10 cellular contexts compared by ENCODE assay signal in genomic region chr1:161021959-161022332, GRCh38. TPM values are rescaled to one million over a fixed set of nuclear protein-coding genes. Genes with fewer than 3 reads are reported as not detected.
DNase-seq lines count a peak whose midpoint lies in the region; ATAC-seq, FAIRE-seq and TF ChIP-seq lines count a peak whose summit lies in the region.
"Had no signal": no experiment of that assay in that cellular context is flagged by ENCODE, and none has a peak within 500 bp of the region (broad histone marks: within the 10 kb centered on the region; RNA-seq: fewer than 3 reads in every experiment).

No MANE protein-coding gene starts in this region.

- CTCF ChIA-PET in OCI-LY7 (lab: Charles Lee; ENCODE audit: unreplicated experiment), result interaction anchor here (1.3 kb wide), 1 partner anchor 17 kb away, joined by 3 read pairs; the partner anchor contains the start of gene TSTD1

- H3K4me1 ChIP-seq in OCI-LY7 (ENCODE audit: insufficient read depth, low read length, poor library complexity, severe bottlenecking) (peaks cover 24% of the 10 kb centered on the region), pancreas (peaks cover 12 to 33% (median 26%) of the 10 kb centered on the region in 3 donors), tibial nerve (peaks cover 0 to 16% (median 7%) of the 10 kb centered on the region in 4 donors)

- TF ChIP-seq CTCF in GM12865 (IDR thresholded peaks at IDR 0.05; ENCODE audit: insufficient read depth, low read depth, low read length, missing control alignments), result no peak
- TF ChIP-seq CTCF in OCI-LY7 (conservative IDR thresholded peaks at IDR 0.05; ENCODE audit: low read length), result no peak
- TF ChIP-seq CTCF in endothelial cell (IDR thresholded peaks at IDR 0.05; ENCODE audit: unreplicated experiment), result no peak
- TF ChIP-seq CTCF in pancreas (IDR thresholded peaks at IDR 0.05), result no peak
- TF ChIP-seq CTCF in tibial nerve (IDR thresholded peaks at IDR 0.05), result no peak

- DNase-seq in GM12865 (ENCODE audit: low read depth), result no peak
- DNase-seq in OCI-LY7 (ENCODE audit: low spot score), result no peak
- DNase-seq in endothelial cell (ENCODE audit: low spot score), result no peak
- DNase-seq in pancreas, result no peak
- no peak for DNase-seq in C1 segment of cervical spinal cord (lab: John Stamatoyannopoulos, UW)
- no peak for DNase-seq in tibial nerve (ENCODE audit: low spot score in 2 of 2)
- DNase-seq in NCI-H2081 (lab: John Stamatoyannopoulos, UW), result no peak
- DNase-seq: activated CD4-positive, alpha-beta T cell treated with anti-CD3 and anti-CD28 coated beads for 48 hours had no signal

- no peak for TF ChIP-seq POLR2A in tibial nerve (IDR thresholded peaks at IDR 0.05)

- no peaks in the 10 kb centered on the region for H4K20me1 ChIP-seq in OCI-LY7 (ENCODE audit: insufficient read depth, low read length)

- intact Hi-C loops in OCI-LY7 (cut with micrococcal nuclease; ENCODE audit: unreplicated experiment), result loop anchor here (1.0 kb wide), 1 partner anchor 9 kb away; no protein-coding TSS in a partner anchor
- intact Hi-C loops in pancreas (cut with DNase I), result no loop called here

- peaks cover 21% of the 10 kb centered on the region for H3K36me3 Mint-ChIP-seq in endothelial cell (ENCODE audit: low read depth, unreplicated experiment)

- ATAC-seq in pancreas (no peak), HG03097 (IDR thresholded peaks at IDR 0.05; ENCODE audit: low FRiP score, unreplicated experiment) (no peak)

- H3K27me3 ChIP-seq in pancreas (no peaks in the 10 kb centered on the region), tibial nerve (peaks cover 0 to 44% of the 10 kb centered on the region in 2 donors)

- FAIRE-seq in pancreas (lab: Jason Lieb, UNC), result no peak

- H3K36me3 ChIP-seq in OCI-LY7 (ENCODE audit: insufficient read depth, low read length), result no peaks in the 10 kb centered on the region
- H3K36me3 ChIP-seq in pancreas, result no peaks in the 10 kb centered on the region
- no peaks in the 10 kb centered on the region for H3K36me3 ChIP-seq in tibial nerve

- H3K9me2 ChIP-seq in OCI-LY7 (ENCODE audit: insufficient read depth, low read length), result no peaks in the 10 kb centered on the region

- BruUV-seq in OCI-LY7 (replicated peaks; lab: Mats Ljungman, UMichigan), result no TSS peak

- H3K27ac ChIP-seq in OCI-LY7 (ENCODE audit: low read depth, low read length, poor library complexity, severe bottlenecking), result no peak overlapping the region
- H3K27ac ChIP-seq in pancreas, result peak overlapping the region; percentile 70 to 93 (median 82)
- peak overlapping the region in 1 of 4 donors; percentile 85 for H3K27ac ChIP-seq in tibial nerve

- H3K4me2 ChIP-seq in OCI-LY7 (ENCODE audit: low read length), result peak overlapping the region; percentile 98

- H2AFZ ChIP-seq in OCI-LY7 (ENCODE audit: low read length), result peak overlapping the region; percentile 93; the same call in 1 of the 2 replicates

- peak overlapping the region; percentile 64; the same call in 1 of the 2 replicates for H3K4me3 ChIP-seq in GM12865 (ENCODE audit: low read depth, low read length)
- H3K4me3 ChIP-seq in OCI-LY7 (ENCODE audit: low read depth, low read length, poor library complexity, severe bottlenecking), result peak overlapping the region; percentile 74
- peak overlapping the region in 3 of 4 donors; percentile 12 to 88 (median 72) for H3K4me3 ChIP-seq in pancreas
- no peak overlapping the region for H3K4me3 ChIP-seq in tibial nerve

- H3K4me3 Mint-ChIP-seq in endothelial cell (ENCODE audit: unreplicated experiment), result peak overlapping the region; percentile 99

- TF ChIP-seq EP300 in tibial nerve (IDR thresholded peaks at IDR 0.05), result no peak

- H3K9me3 ChIP-seq in OCI-LY7 (ENCODE audit: low read length), result no peaks in the 10 kb centered on the region
- no peaks in the 10 kb centered on the region for H3K9me3 ChIP-seq in pancreas
- H3K9me3 ChIP-seq in tibial nerve, result no peaks in the 10 kb centered on the region

- H3K27ac Mint-ChIP-seq in endothelial cell (ENCODE audit: unreplicated experiment), result peak overlapping the region; percentile 99

- no peaks in the 10 kb centered on the region for H3K9me3 Mint-ChIP-seq in endothelial cell (ENCODE audit: unreplicated experiment)

- H3K4me1 Mint-ChIP-seq in endothelial cell (ENCODE audit: unreplicated experiment), result peaks cover 46% of the 10 kb centered on the region

- 73 to 74% methylated on average over 2 of the region's 2 CpGs for WGBS in pancreas, 2 donors
- 84 to 85% methylated on average over 2 of the region's 2 CpGs for WGBS in tibial nerve, 2 donors

- POLR2A ChIA-PET in OCI-LY7 (lab: Charles Lee), result interaction anchor here (0.8 to 2.0 kb wide), 8 partner anchors 9 to 96 kb away, joined by 3 to 9 read pairs (median 4); partner anchors contain the start of genes KLHDC9, NIT1, PFDN2 and USF1

- peaks cover 13% of the 10 kb centered on the region for H3K27me3 Mint-ChIP-seq in endothelial cell (ENCODE audit: unreplicated experiment)

- H3K79me2 ChIP-seq in OCI-LY7 (ENCODE audit: insufficient read depth, low read depth, low read length), result no peaks in the 10 kb centered on the region

RNA-seq across cellular contexts. Expression of gene F11R, which starts 1.0 kb away (rescaled TPM):
- total RNA-seq in OCI-LY7 (2014; rRNA removed; shearing (Covaris generic)), result 11.7 and 13.5 TPM in 2 replicates
- 16.0 and 25.0 TPM in 2 replicates for total RNA-seq in OCI-LY7 (2022)
- 361 TPM for total RNA-seq in endothelial cell (ENCODE audit: unreplicated experiment)
- 10 to 100 TPM; 30.0 to 59.5 (median 38.2) TPM for total RNA-seq in pancreas
- 10 to 100 TPM; 22.7 to 23.6 TPM for polyA plus RNA-seq in pancreas
- 10 to 100 TPM in 3 of 4 donors, 1 to 10 TPM in 1; 6.9 to 23.1 (median 14.9) TPM for total RNA-seq in tibial nerve

RNA-seq across cellular contexts. Expression of gene TSTD1, which starts 16.8 kb away (rescaled TPM):
- total RNA-seq in OCI-LY7 (2014; rRNA removed; shearing (Covaris generic)), result 164 and 206 TPM in 2 replicates
- total RNA-seq in OCI-LY7 (2022), result 73.4 and 89.2 TPM in 2 replicates
- total RNA-seq in endothelial cell (ENCODE audit: unreplicated experiment), result 14.2 TPM
- 10 to 100 TPM; 24.8 to 43.8 (median 32.1) TPM for total RNA-seq in pancreas
- 100 to 1,000 TPM in 1 of 2 donors, 10 to 100 TPM in 1; 69.0 to 131 TPM for polyA plus RNA-seq in pancreas
- total RNA-seq in tibial nerve, result 10 to 100 TPM; 15.7 to 46.9 (median 37.4) TPM

RNA-seq across cellular contexts. Expression of gene USF1, which starts 23.8 kb away (rescaled TPM):
- 83.1 and 97.5 TPM in 2 replicates for total RNA-seq in OCI-LY7 (2014; rRNA removed; shearing (Covaris generic))
- total RNA-seq in OCI-LY7 (2022) (57.6 and 60.9 TPM in 2 replicates), endothelial cell (ENCODE audit: unreplicated experiment) (121 TPM), pancreas (10 to 100 TPM; 15.8 to 33.2 (median 21.7) TPM), tibial nerve (10 to 100 TPM; 59.4 to 66.1 (median 62.9) TPM)
- polyA plus RNA-seq in pancreas, result 100 to 1,000 TPM in 1 of 2 donors, 10 to 100 TPM in 1; 89.4 to 118 TPM

RNA-seq across cellular contexts. Expression of gene ARHGAP30, which starts 47.7 kb away (rescaled TPM):
- 56.2 and 62.9 TPM in 2 replicates for total RNA-seq in OCI-LY7 (2014; rRNA removed; shearing (Covaris generic))
- total RNA-seq in OCI-LY7 (2022) (86.7 and 101 TPM in 2 replicates), endothelial cell (ENCODE audit: unreplicated experiment) (0.23 TPM), pancreas (1 to 10 TPM in 4 of 6 donors, under 1 TPM in 2; 0.43 to 9.1 (median 1.9) TPM), tibial nerve (10 to 100 TPM in 2 of 4 donors, 1 to 10 TPM in 2; 6.1 to 14.1 (median 10.2) TPM)
- polyA plus RNA-seq in pancreas, result 1 to 10 TPM in 1 of 2 donors, under 1 TPM in 1; 0.70 to 2.0 TPM
- total RNA-seq: dermis microvascular lymphatic vessel endothelial cell had no signal

Comparison
In these comparisons a context has a peak if more than half of its experiments do, and no peak if none do; other contexts are left out.
1. H3K4me3 ChIP-seq: peak in GM12865 (single experiment), OCI-LY7 (single experiment) and pancreas (3 of 4); none in tibial nerve (0 of 4).